8 cellular contexts compared by ENCODE assay signal in the genomic region with DNA sequence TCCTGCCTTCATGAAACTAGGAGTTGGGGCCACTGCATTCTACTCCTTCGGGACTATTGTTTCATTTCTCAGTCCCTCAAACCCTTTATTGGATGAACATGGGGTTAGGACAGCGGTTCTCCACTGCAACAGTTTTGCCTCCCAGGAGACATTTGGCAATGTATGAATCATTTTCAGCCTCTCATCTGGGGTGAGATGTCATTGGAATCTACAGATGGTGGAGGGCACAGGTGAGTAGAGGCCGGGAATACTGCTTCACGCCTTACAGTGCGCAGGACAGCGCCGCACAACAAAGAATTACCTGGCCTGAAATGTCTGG. TPM values are rescaled to one million over a fixed set of nuclear protein-coding genes. Genes with fewer than 3 reads are reported as not detected.
A peak's percentile ranks its signal among the peaks of the same experiment; 100 is the strongest.
DNase-seq lines count a peak whose midpoint lies in the region; ATAC-seq, FAIRE-seq and TF ChIP-seq lines count a peak whose summit lies in the region.

No MANE protein-coding gene starts in this region.

- H3K4me1 ChIP-seq in MM.1S (ENCODE audit: low read length) = no peaks in the 10 kb centered on the region
- no peaks in the 10 kb centered on the region for H3K4me1 ChIP-seq in colonic mucosa
- peaks cover 15 to 18% of the 10 kb centered on the region in 2 donors for H3K4me1 ChIP-seq in naive thymus-derived CD4-positive, alpha-beta T cell (ENCODE audit: control insufficient read depth in 2 of 2, insufficient read depth in 2 of 2, low read length in 2 of 2)

- TF ChIP-seq POLR2A in GM12892 (IDR thresholded peaks at IDR 0.05; ENCODE audit: low read depth, low read length) = no peak

- no peaks in the 10 kb centered on the region for H3K27me3 Mint-ChIP-seq in naive thymus-derived CD4-positive, alpha-beta T cell

- peak overlapping the region; percentile 83 for H2AFZ ChIP-seq in MM.1S (ENCODE audit: low read length)

- H3K9me3 Mint-ChIP-seq in naive thymus-derived CD4-positive, alpha-beta T cell = peaks cover 0 to 6% (median 1%) of the 10 kb centered on the region in 11 donors

- H4K20me1 ChIP-seq in MM.1S (ENCODE audit: insufficient read depth, low read length) = no peaks in the 10 kb centered on the region

- H3K9ac ChIP-seq in MM.1S (ENCODE audit: low read length) (no peak overlapping the region), colonic mucosa (ENCODE audit: low read depth in 2 of 2, low read length in 2 of 2) (peak overlapping the region; percentile 34 to 53)

- TF ChIP-seq CTCF in AG04450 (IDR thresholded peaks at IDR 0.05; ENCODE audit: low read depth, low read length) (no peak), MM.1S (IDR thresholded peaks at IDR 0.05; ENCODE audit: low read length) (no peak), colonic mucosa (IDR thresholded peaks at IDR 0.05) (no peak)

- peaks cover 0 to 5% (median 0%) of the 10 kb centered on the region in 5 donors for H3K36me3 Mint-ChIP-seq in naive thymus-derived CD4-positive, alpha-beta T cell

- H3K4me2 ChIP-seq in MM.1S (ENCODE audit: low read depth, low read length) = peak overlapping the region; percentile 27; the same call in 1 of the 2 replicates

- DNase-seq in AG04450 (ENCODE audit: low read depth, low spot score) = no peak
- no peak for DNase-seq in MM.1S
- no peak for DNase-seq in colonic mucosa
- DNase-seq in naive thymus-derived CD4-positive, alpha-beta T cell = no peak
- no peak for DNase-seq in dedifferentiated amniotic fluid mesenchymal stem cell (ENCODE audit: extremely low spot score)
- no peak for DNase-seq in sciatic nerve (ENCODE audit: low spot score)
- no peak for DNase-seq in GM12892 (ENCODE audit: insufficient read length)

- H3K4me3 ChIP-seq in AG04450 (ENCODE audit: low read depth, low read length) (peak overlapping the region; percentile 63), MM.1S (ENCODE audit: low read length) (peak overlapping the region; percentile 39; the same call in 1 of the 2 replicates), colonic mucosa (peak overlapping the region; percentile 77)
- H3K4me3 ChIP-seq in naive thymus-derived CD4-positive, alpha-beta T cell (ENCODE audit: low read length) = peak overlapping the region; percentile 54

- H3K27me3 ChIP-seq in AG04450 (ENCODE audit: control insufficient read depth, insufficient read depth, low read length) (no peaks in the 10 kb centered on the region), MM.1S (replicated peaks; ENCODE audit: insufficient read depth, low read length) (no peaks in the 10 kb centered on the region), colonic mucosa (no peaks in the 10 kb centered on the region)
- H3K27me3 ChIP-seq in naive thymus-derived CD4-positive, alpha-beta T cell (ENCODE audit: control insufficient read depth in 2 of 2, insufficient read depth in 2 of 2, low read length in 2 of 2) = no peaks in the 10 kb centered on the region

- no peaks in the 10 kb centered on the region for H3K9me2 ChIP-seq in MM.1S (replicated peaks; ENCODE audit: insufficient read depth, low read length)

- CTCF ChIA-PET in AG04450 (lab: Charles Lee) = no interaction called here
- CTCF ChIA-PET in naive thymus-derived CD4-positive, alpha-beta T cell (lab: Charles Lee) = no interaction called here

- no peaks in the 10 kb centered on the region for H3K36me3 ChIP-seq in MM.1S (replicated peaks; ENCODE audit: insufficient read depth, low read length)
- no peaks in the 10 kb centered on the region for H3K36me3 ChIP-seq in colonic mucosa
- H3K36me3 ChIP-seq in naive thymus-derived CD4-positive, alpha-beta T cell (ENCODE audit: control insufficient read depth in 2 of 3, insufficient read depth in 3 of 3, low read length in 3 of 3) = no peaks in the 10 kb centered on the region

- no peak for FAIRE-seq in GM12892 (lab: Jason Lieb, UNC)

- intact Hi-C loops in colonic mucosa (cut with DNase I) = no loop called here
- intact Hi-C loops in naive thymus-derived CD4-positive, alpha-beta T cell (cut with micrococcal nuclease) = loop anchor here (5.0 to 10.0 kb wide), 6 partner anchors 360 to 1140 kb away; partner anchors contain the start of genes FRMD6 (in 2 of the 2), DDHD1 (in 1 of the 2) and RTRAF (in 1 of the 2)
- intact Hi-C loops in sciatic nerve (cut with DNase I) = loop anchor here (2.0 kb wide), 1 partner anchor 67 kb away; no protein-coding TSS in a partner anchor

- H3K27ac ChIP-seq in AG04450 (ENCODE audit: low read depth, low read length) (peak overlapping the region; percentile 95), MM.1S (ENCODE audit: low read length) (no peak overlapping the region), colonic mucosa (peak overlapping the region; percentile 89)
- peak overlapping the region; percentile 71 for H3K27ac ChIP-seq in naive thymus-derived CD4-positive, alpha-beta T cell (ENCODE audit: low read depth, low read length)

- H3K79me2 ChIP-seq in MM.1S (ENCODE audit: low read length) = peaks cover 13% of the 10 kb centered on the region

- POLR2A ChIA-PET in AG04450 (lab: Yijun Ruan, JAX) = interaction anchor here (0.8 to 1.0 kb wide), 3 partner anchors 10 to 238 kb away, joined by 3 to 4 read pairs (median 3); no protein-coding TSS in a partner anchor
- POLR2A ChIA-PET in naive thymus-derived CD4-positive, alpha-beta T cell (lab: Charles Lee) = interaction anchor here (3.8 kb wide), 1 partner anchor 50 kb away, joined by 21 read pairs; no protein-coding TSS in a partner anchor

- no peak for ATAC-seq in naive thymus-derived CD4-positive, alpha-beta T cell
- ATAC-seq in HG02642 (IDR thresholded peaks at IDR 0.05; ENCODE audit: poor library complexity, unreplicated experiment) (no peak), sciatic nerve (no peak)

- peak overlapping the region; percentile 83 to 94 (median 90) for H3K4me3 Mint-ChIP-seq in naive thymus-derived CD4-positive, alpha-beta T cell

- H3F3A ChIP-seq in MM.1S (ENCODE audit: insufficient read depth, low read length) = no peaks in the 10 kb centered on the region

- H3K4me1 Mint-ChIP-seq in naive thymus-derived CD4-positive, alpha-beta T cell = peaks cover 22 to 49% (median 41%) of the 10 kb centered on the region in 7 donors

- peak overlapping the region; percentile 13 to 96 (median 89) for H3K27ac Mint-ChIP-seq in naive thymus-derived CD4-positive, alpha-beta T cell

- no peaks in the 10 kb centered on the region; the same call in 1 of the 2 replicates for H3K9me3 ChIP-seq in AG04450 (ENCODE audit: control insufficient read depth, insufficient read depth, low read length)
- no peaks in the 10 kb centered on the region for H3K9me3 ChIP-seq in MM.1S (replicated peaks; ENCODE audit: insufficient read depth, low read length)
- H3K9me3 ChIP-seq in colonic mucosa = no peaks in the 10 kb centered on the region
- no peaks in the 10 kb centered on the region for H3K9me3 ChIP-seq in naive thymus-derived CD4-positive, alpha-beta T cell (ENCODE audit: control insufficient read depth in 2 of 3, low read length in 3 of 3)

RNA-seq across cellular contexts. Expression of gene GNPNAT1, which starts 0.6 kb away (rescaled TPM):
- 40.7 and 47.2 TPM in 2 replicates for polyA plus RNA-seq in AG04450 (2011; rRNA removed)
- polyA minus RNA-seq in AG04450 (2011; rRNA and poly(A)+ RNA removed) = 17.3 and 20.5 TPM in 2 replicates
- total RNA-seq in colonic mucosa (10 to 100 TPM; 34.3 to 62.9 TPM), sciatic nerve (14.9 TPM)
- total RNA-seq in naive thymus-derived CD4-positive, alpha-beta T cell = 10 to 100 TPM in 1 of 5 experiments, 1 to 10 TPM in 4; 4.6 to 14.7 (median 8.5) TPM
- 10 to 100 TPM; 10.3 to 17.2 TPM for polyA plus RNA-seq in naive thymus-derived CD4-positive, alpha-beta T cell
- polyA plus RNA-seq in GM12892 (2012; ENCODE audit: missing spikeins) = 21.3 TPM
